ENCODE assay signal across 2 cellular contexts in the genomic region with DNA sequence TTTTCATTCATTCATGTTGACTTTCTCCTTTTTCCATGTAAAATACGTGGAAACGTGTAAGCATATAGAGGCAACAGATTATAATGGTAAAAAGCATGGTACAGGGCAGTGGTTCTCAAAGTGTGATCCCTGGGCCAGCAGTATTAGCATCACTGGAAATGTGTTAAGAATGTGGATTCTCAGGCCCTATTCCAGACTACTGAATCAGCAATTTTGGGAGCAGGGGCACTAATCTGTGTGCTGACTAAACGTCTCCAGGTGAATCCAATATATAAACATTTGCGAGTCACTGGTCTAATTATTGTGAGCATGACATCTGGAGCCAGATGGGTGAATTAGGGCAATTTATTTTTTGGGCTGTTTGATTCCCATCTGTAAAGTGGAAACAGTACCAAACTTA.
A peak's percentile ranks its signal among the peaks of the same experiment; 100 is the strongest.
TF ChIP-seq lines count a peak whose summit lies in the region.

No MANE protein-coding gene starts in this region.

TF ChIP-seq in HepG2, 621 proteins besides CTCF, POLR2A, EP300 and RAD21:
- TF ChIP-seq MAFF (IDR thresholded peaks at IDR 0.05; ENCODE audit: low read depth, low read length) (peak; percentile 74), MAFK (conservative IDR thresholded peaks at IDR 0.05 in 1 of 2, IDR thresholded peaks at IDR 0.05 in 1 of 2; ENCODE audit: low read length in 2 of 2) (peak; percentile 55 to 80; a peak in 3 of 4 replicates), RARA (CRISPR knock-in tag; IDR thresholded peaks at IDR 0.05) (no peak)

TF ChIP-seq in IMR-90, 13 proteins besides CTCF, POLR2A, EP300 and RAD21:
- TF ChIP-seq CHD1 (IDR thresholded peaks at IDR 0.05; ENCODE audit: low read depth, low read length) (no peak), NFE2L2 (IDR thresholded peaks at IDR 0.05; ENCODE audit: low read depth, low read length) (no peak), MXI1 (IDR thresholded peaks at IDR 0.05; ENCODE audit: borderline replicate concordance, low read depth, low read length) (no peak), ELK1 (IDR thresholded peaks at IDR 0.05; ENCODE audit: borderline replicate concordance, low read depth, low read length) (no peak), MAFK (IDR thresholded peaks at IDR 0.05; ENCODE audit: low read depth, low read length) (peak; percentile 49; the same call in 1 of the 2 replicates), RFX5 (IDR thresholded peaks at IDR 0.05; ENCODE audit: low read depth, low read length) (no peak), MAZ (IDR thresholded peaks at IDR 0.05; ENCODE audit: borderline replicate concordance, low read depth, low read length) (no peak)
